ENCODE assay signal across 17 cellular contexts in genomic region chr17:56176101-56176500, GRCh38. TPM values are rescaled to one million over a fixed set of nuclear protein-coding genes. Genes with fewer than 3 reads are reported as not detected.
DNase-seq lines count a peak whose midpoint lies in the region; ATAC-seq, FAIRE-seq and TF ChIP-seq lines count a peak whose summit lies in the region.
"Had no signal": no experiment of that assay in that cellular context is flagged by ENCODE, and none has a peak within 500 bp of the region (broad histone marks: within the 10 kb centered on the region; RNA-seq: fewer than 3 reads in every experiment).

No MANE protein-coding gene starts in this region.

- no peaks in the 10 kb centered on the region for H3K9me3 Mint-ChIP-seq in mesothelial cell of epicardium
- H3K9me3 Mint-ChIP-seq in naive thymus-derived CD8-positive, alpha-beta T cell, result no peaks in the 10 kb centered on the region
- H3K9me3 Mint-ChIP-seq: activated naive CD8-positive, alpha-beta T cell treated with anti-CD3 and anti-CD28 coated beads for 36 hours; activated T-cell treated with anti-CD3 and anti-CD28 coated beads, Interleukin-2, amount 50 U/mL, for 72 hours; nephron progenitor cell had no signal

- H3K4me3 ChIP-seq in adipocyte (ENCODE audit: low read length), result no peak overlapping the region
- H3K4me3 ChIP-seq: lung had no signal

- no peaks in the 10 kb centered on the region for H3K27me3 ChIP-seq in adipocyte (replicated peaks; ENCODE audit: control insufficient read depth, insufficient read depth, low read length)

- H3K27me3 Mint-ChIP-seq in mesothelial cell of epicardium (ENCODE audit: low read depth), result peaks cover 5% of the 10 kb centered on the region
- H3K27me3 Mint-ChIP-seq in naive thymus-derived CD8-positive, alpha-beta T cell, result peaks cover 1 to 22% (median 10%) of the 10 kb centered on the region in 5 donors

- H3K36me3 ChIP-seq in adipocyte (ENCODE audit: control insufficient read depth, insufficient read depth, low read length, severe bottlenecking), result no peaks in the 10 kb centered on the region

- H3K4me1 Mint-ChIP-seq in mesothelial cell of epicardium, result peaks cover 46% of the 10 kb centered on the region
- no peaks in the 10 kb centered on the region for H3K4me1 Mint-ChIP-seq in naive thymus-derived CD8-positive, alpha-beta T cell
- H3K4me1 Mint-ChIP-seq: activated naive CD8-positive, alpha-beta T cell treated with anti-CD3 and anti-CD28 coated beads for 36 hours had no signal

- no peak overlapping the region for H3K9ac ChIP-seq in adipocyte (ENCODE audit: low read length)

- peak overlapping the region; percentile 81 for H3K27ac Mint-ChIP-seq in mesothelial cell of epicardium
- H3K27ac Mint-ChIP-seq in naive thymus-derived CD8-positive, alpha-beta T cell, result no peak overlapping the region
- H3K27ac Mint-ChIP-seq: activated naive CD8-positive, alpha-beta T cell treated with anti-CD3 and anti-CD28 coated beads for 36 hours; activated T-cell treated with anti-CD3 and anti-CD28 coated beads, Interleukin-2, amount 50 U/mL, for 72 hours; nephron progenitor cell had no signal

- peak; percentile 79 for FAIRE-seq in HTR-8/SVneo (lab: Jason Lieb, UNC)

- POLR2A ChIA-PET in naive thymus-derived CD8-positive, alpha-beta T cell (lab: Charles Lee), result no interaction called here

- DNase-seq in AG08396 (ENCODE audit: low spot score), result peak; percentile 36
- peak; percentile 43 for DNase-seq in HTR-8/SVneo (ENCODE audit: insufficient read length, low spot score)
- peak; percentile 43 for DNase-seq in adipocyte (ENCODE audit: low read depth)
- DNase-seq in mesothelial cell of epicardium (ENCODE audit: low spot score in 2 of 2, unreplicated experiment in 2 of 2), result no peak
- DNase-seq in NCI-H187 (lab: John Stamatoyannopoulos, UW), result no peak
- DNase-seq in naive thymus-derived CD8-positive, alpha-beta T cell, result no peak
- DNase-seq: activated CD4-positive, alpha-beta T cell treated with anti-CD3 and anti-CD28 coated beads, Interleukin-2, amount 50 U/mL, for 48 hours; activated naive CD8-positive, alpha-beta T cell treated with anti-CD3 and anti-CD28 coated beads for 36 hours; glutamatergic neuron; NCI-H1092; NCI-H774; nephron progenitor cell had no signal

- peaks cover 11% of the 10 kb centered on the region for H3K4me1 ChIP-seq in adipocyte (ENCODE audit: control insufficient read depth, insufficient read depth, low read length)

- TF ChIP-seq CTCF in mesothelial cell of epicardium (IDR thresholded peaks at IDR 0.05; ENCODE audit: unreplicated experiment), result no peak

- H3K4me3 Mint-ChIP-seq in mesothelial cell of epicardium, result no peak overlapping the region
- no peak overlapping the region for H3K4me3 Mint-ChIP-seq in naive thymus-derived CD8-positive, alpha-beta T cell
- H3K4me3 Mint-ChIP-seq: activated naive CD8-positive, alpha-beta T cell treated with anti-CD3 and anti-CD28 coated beads for 36 hours; activated T-cell treated with anti-CD3 and anti-CD28 coated beads, Interleukin-2, amount 50 U/mL, for 72 hours; nephron progenitor cell had no signal

- no peaks in the 10 kb centered on the region for H3K9me3 ChIP-seq in adipocyte (ENCODE audit: control insufficient read depth, low read length)

- ATAC-seq in GM21619 (IDR thresholded peaks at IDR 0.05; ENCODE audit: unreplicated experiment) (no peak), GM19397 (IDR thresholded peaks at IDR 0.05; ENCODE audit: unreplicated experiment) (no peak)
- no peak for ATAC-seq in naive thymus-derived CD8-positive, alpha-beta T cell

- no peaks in the 10 kb centered on the region for H3K36me3 Mint-ChIP-seq in mesothelial cell of epicardium
- H3K36me3 Mint-ChIP-seq in naive thymus-derived CD8-positive, alpha-beta T cell, result no peaks in the 10 kb centered on the region
- H3K36me3 Mint-ChIP-seq: activated naive CD8-positive, alpha-beta T cell treated with anti-CD3 and anti-CD28 coated beads for 36 hours had no signal

RNA-seq across cellular contexts. Expression of gene ANKFN1, which starts 22.8 kb away (rescaled TPM):
- 0.09 to 0.34 TPM (median 0.27 TPM) in 3 replicates for total RNA-seq in mesothelial cell of epicardium
- total RNA-seq in naive thymus-derived CD8-positive, alpha-beta T cell, result not detected
- polyA plus RNA-seq in naive thymus-derived CD8-positive, alpha-beta T cell, result not detected
- total RNA-seq: activated naive CD8-positive, alpha-beta T cell treated with anti-CD3 and anti-CD28 coated beads for 36 hours; activated T-cell treated with anti-CD3 and anti-CD28 coated beads, Interleukin-2, amount 50 U/mL, for 72 hours; cardiac septum had no signal

Comparison
In these comparisons a context has a peak if more than half of its experiments do, and no peak if none do; other contexts are left out.
1. DNase-seq: peak in AG08396 (single experiment), HTR-8/SVneo (single experiment) and adipocyte (single experiment); none in mesothelial cell of epicardium (0 of 2), NCI-H187 (0 of 2) and naive thymus-derived CD8-positive, alpha-beta T cell (0 of 10).